In the genomic region with DNA sequence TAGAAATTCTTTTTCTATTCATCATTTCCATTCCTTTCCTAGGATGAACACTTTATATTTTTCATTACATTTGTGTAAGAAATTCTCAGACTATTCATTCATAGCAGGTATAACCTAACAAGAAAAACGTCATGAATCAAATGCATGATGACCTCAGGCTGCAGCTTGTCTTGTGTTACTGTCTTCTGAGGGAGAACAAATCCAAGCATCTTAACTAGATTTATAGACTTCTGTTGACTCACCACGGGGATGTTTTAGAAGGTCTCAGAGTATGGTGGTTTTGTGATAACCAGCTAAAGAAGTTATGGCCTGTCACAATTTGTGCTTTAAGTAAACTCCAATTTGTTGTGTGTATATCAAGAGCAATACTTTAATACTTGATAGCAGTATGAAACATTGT, we compare ENCODE assay signal across 23 cellular contexts.
A peak's percentile ranks its signal among the peaks of the same experiment; 100 is the strongest.
DNase-seq lines count a peak whose midpoint lies in the region; ATAC-seq and TF ChIP-seq lines count a peak whose summit lies in the region.
"Had no signal": no experiment of that assay in that cellular context is flagged by ENCODE, and none has a peak within 500 bp of the region (broad histone marks: within the 10 kb centered on the region; RNA-seq: fewer than 3 reads in every experiment).

No MANE protein-coding gene starts in this region.

- peak; percentile 5 for DNase-seq in HT1080 (ENCODE audit: low read depth)
- DNase-seq in amniotic epithelial cell (ENCODE audit: low read depth): peak; percentile 99
- DNase-seq in hepatocyte (ENCODE audit: low spot score): peak; percentile 14
- no peak for DNase-seq in effector CD4-positive, alpha-beta T cell
- DNase-seq in natural killer cell: no peak
- DNase-seq in NCI-H82 treated with DMSO at 0.1 percent for 48 hours (lab: John Stamatoyannopoulos, UW; ENCODE audit: unreplicated experiment): no peak
- DNase-seq in activated CD4-positive, CD25-positive, alpha-beta regulatory T cell (lab: John Stamatoyannopoulos, UW): no peak
- DNase-seq: ACHN; Caco-2; CD4-positive, alpha-beta T cell; DMS153; H7; HFFc6; KBM-7; NCI-H1092 treated with DMSO at 0.1 percent for 48 hours; NCI-H1436 treated with DMSO at 0.1 percent for 48 hours; NCI-H1930; NCI-H510A; NCI-H748 treated with DMSO at 0.1 percent for 48 hours; OCI-M1; SJCRH30 had no signal

- H3K4me1 Mint-ChIP-seq in natural killer cell: no peaks in the 10 kb centered on the region

- intact Hi-C loops in natural killer cell (cut with micrococcal nuclease): no loop called here

- H3K27me3 Mint-ChIP-seq in natural killer cell (ENCODE audit: low read depth in 2 of 2): no peaks in the 10 kb centered on the region

- H3K79me2 ChIP-seq in hepatocyte: no peaks in the 10 kb centered on the region

- 50% methylated on average over 2 of the region's 2 CpGs for WGBS in hepatocyte (ENCODE audit: low lambda C conversion rate, missing lambda C conversion rate)

- no peak overlapping the region for H2AFZ ChIP-seq in hepatocyte

- no peaks in the 10 kb centered on the region for H3K9me3 ChIP-seq in hepatocyte (ENCODE audit: low read depth)
- H3K9me3 ChIP-seq: BLaER1, Caco-2, SJCRH30 had no signal

- no peak overlapping the region for H3K27ac ChIP-seq in hepatocyte
- H3K27ac ChIP-seq: BLaER1, HL-60, SJCRH30 had no signal

- no peak for ATAC-seq in natural killer cell

- TF ChIP-seq CTCF in hepatocyte (IDR thresholded peaks at IDR 0.05; ENCODE audit: poor library complexity): no peak
- no peak for TF ChIP-seq CTCF in natural killer cell (IDR thresholded peaks at IDR 0.05)

- no peaks in the 10 kb centered on the region for H3K36me3 Mint-ChIP-seq in natural killer cell

- H3K4me3 Mint-ChIP-seq in natural killer cell: no peak overlapping the region
- H3K4me3 Mint-ChIP-seq: CD4-positive, alpha-beta T cell; HFFc6 had no signal

- no peaks in the 10 kb centered on the region for H3K36me3 ChIP-seq in hepatocyte (replicated peaks; ENCODE audit: insufficient read depth, low read depth)
- H3K36me3 ChIP-seq: BLaER1, SJCRH30 had no signal

- no peak overlapping the region for H3K4me3 ChIP-seq in hepatocyte
- H3K4me3 ChIP-seq: BLaER1, SJCRH30 had no signal

- H3K4me1 ChIP-seq in hepatocyte (ENCODE audit: insufficient read depth): no peaks in the 10 kb centered on the region
- H3K4me1 ChIP-seq: BLaER1, Caco-2, SJCRH30 had no signal

- no peak overlapping the region for H3K27ac Mint-ChIP-seq in natural killer cell
- H3K27ac Mint-ChIP-seq: CD4-positive, alpha-beta T cell; HFFc6 had no signal

- no peaks in the 10 kb centered on the region for H3K27me3 ChIP-seq in hepatocyte
- H3K27me3 ChIP-seq: BLaER1, SJCRH30 had no signal

- no peak overlapping the region for H3K4me2 ChIP-seq in hepatocyte
- H3K4me2 ChIP-seq: BLaER1 had no signal

- H4K20me1 ChIP-seq in hepatocyte (ENCODE audit: insufficient read depth, poor library complexity, severe bottlenecking): no peaks in the 10 kb centered on the region
- H4K20me1 ChIP-seq: BLaER1 had no signal

- H3K9me2 ChIP-seq in hepatocyte (replicated peaks; ENCODE audit: insufficient read depth): no peaks in the 10 kb centered on the region

- H3K9me3 Mint-ChIP-seq in natural killer cell: peaks cover 2 to 6% of the 10 kb centered on the region in 2 donors
- H3K9me3 Mint-ChIP-seq: CD4-positive, alpha-beta T cell had no signal

Comparison
In these comparisons a context has a peak if more than half of its experiments do, and no peak if none do; other contexts are left out.
1. DNase-seq: peak in HT1080 (single experiment), amniotic epithelial cell (single experiment) and hepatocyte (single experiment); none in effector CD4-positive, alpha-beta T cell (single experiment), natural killer cell (single experiment), NCI-H82 treated with DMSO at 0.1 percent for 48 hours (single experiment) and activated CD4-positive, CD25-positive, alpha-beta regulatory T cell (0 of 4).